ENCODE assay signal across 8 cellular contexts in the genomic region with DNA sequence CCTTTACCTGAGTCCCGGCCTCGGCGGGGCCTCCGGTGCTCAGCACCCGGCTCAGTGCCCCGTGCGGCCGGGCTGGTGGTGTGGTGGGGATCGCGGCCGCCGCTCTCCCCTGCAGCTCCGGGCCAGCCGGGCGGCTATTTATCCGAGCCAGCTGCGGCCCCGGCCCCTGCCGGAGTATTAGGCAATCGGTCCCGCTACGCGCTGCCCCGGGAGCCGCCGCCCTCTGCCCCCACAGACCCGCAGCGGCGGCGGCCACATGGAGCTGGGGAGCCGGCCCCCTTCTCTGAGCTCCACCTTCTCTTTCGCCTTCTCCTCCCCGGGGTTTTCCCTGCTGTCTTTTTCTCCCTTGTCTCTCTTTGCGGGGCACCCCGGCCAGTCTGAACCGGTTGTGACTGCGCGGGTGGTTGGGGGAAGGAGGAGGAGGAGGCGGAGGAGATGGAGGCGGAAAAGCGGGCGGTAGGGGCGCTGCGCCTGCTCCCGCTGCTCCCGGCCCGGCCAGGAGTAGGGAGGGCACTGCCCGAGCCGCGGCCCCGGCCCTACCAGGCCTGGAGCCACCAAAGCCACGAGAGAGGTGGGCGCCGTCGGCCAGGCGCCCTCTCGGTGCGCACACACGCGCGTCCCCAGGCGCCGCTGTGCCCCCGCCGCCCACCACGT. TPM values are rescaled to one million over a fixed set of nuclear protein-coding genes. Genes with fewer than 3 reads are reported as not detected.
DNase-seq lines count a peak whose midpoint lies in the region; ATAC-seq and TF ChIP-seq lines count a peak whose summit lies in the region.

A gene with protein sequence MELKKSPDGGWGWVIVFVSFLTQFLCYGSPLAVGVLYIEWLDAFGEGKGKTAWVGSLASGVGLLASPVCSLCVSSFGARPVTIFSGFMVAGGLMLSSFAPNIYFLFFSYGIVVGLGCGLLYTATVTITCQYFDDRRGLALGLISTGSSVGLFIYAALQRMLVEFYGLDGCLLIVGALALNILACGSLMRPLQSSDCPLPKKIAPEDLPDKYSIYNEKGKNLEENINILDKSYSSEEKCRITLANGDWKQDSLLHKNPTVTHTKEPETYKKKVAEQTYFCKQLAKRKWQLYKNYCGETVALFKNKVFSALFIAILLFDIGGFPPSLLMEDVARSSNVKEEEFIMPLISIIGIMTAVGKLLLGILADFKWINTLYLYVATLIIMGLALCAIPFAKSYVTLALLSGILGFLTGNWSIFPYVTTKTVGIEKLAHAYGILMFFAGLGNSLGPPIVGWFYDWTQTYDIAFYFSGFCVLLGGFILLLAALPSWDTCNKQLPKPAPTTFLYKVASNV (minus strand): TSS at position 379 of the 654 bp plus-strand sequence. CDS start 25,559 bp downstream, outside the sequence.

- no peaks in the 10 kb centered on the region for H3K9me3 ChIP-seq in SK-N-MC (ENCODE audit: low read depth, low read length)

- peak; percentile 30 for TF ChIP-seq CTCF in GM12865 (IDR thresholded peaks at IDR 0.05; ENCODE audit: insufficient read depth, low read depth, low read length, missing control alignments)

- H3K4me3 ChIP-seq in GM12865 (ENCODE audit: low read depth, low read length) (peak within 1 kb of the TSS; percentile 65), SK-N-MC (peak within 1 kb of the TSS; percentile 71)

- intact Hi-C loops in left colon (cut with DNase I, micrococcal nuclease): no loop called here

- ATAC-seq in GM21447 (IDR thresholded peaks at IDR 0.05; ENCODE audit: unreplicated experiment) (peak; percentile 87), left colon (peak; percentile 86)

- peak; percentile 83 for DNase-seq in GM12865 (ENCODE audit: low read depth)
- DNase-seq in HS-27A (ENCODE audit: low read depth): peak; percentile 12
- DNase-seq in SK-N-MC (ENCODE audit: low read depth, low spot score): no peak
- peak; percentile 78 for DNase-seq in cerebellum (ENCODE audit: low spot score)
- DNase-seq in left colon: peak; percentile 75 to 80
- peak; percentile 27 to 30 for DNase-seq in stimulated activated CD4-positive, alpha-beta T cell treated with anti-CD3 and anti-CD28 coated beads, Interleukin-2, amount 100 ng/mL, for 48 hours
- DNase-seq in T-helper 9 cell: no peak

- no peak within 1 kb of the TSS for H3K9ac ChIP-seq in SK-N-MC (ENCODE audit: insufficient read length)

- H3K36me3 ChIP-seq in SK-N-MC (ENCODE audit: insufficient read depth, low read length): no peaks in the 10 kb centered on the region

- H3K27ac ChIP-seq in SK-N-MC: no peak within 1 kb of the TSS

RNA-seq across cellular contexts. Expression of the gene that starts here (rescaled TPM):
- total RNA-seq in cerebellum (19.9 TPM), left colon (10 to 100 TPM; 22.9 to 42.3 TPM)

Comparison
In these comparisons a context has a peak if more than half of its experiments do, and no peak if none do; other contexts are left out.
1. DNase-seq: peak in GM12865 (single experiment), HS-27A (single experiment), cerebellum (single experiment), left colon (2 of 2) and stimulated activated CD4-positive, alpha-beta T cell treated with anti-CD3 and anti-CD28 coated beads, Interleukin-2, amount 100 ng/mL, for 48 hours (2 of 2); none in SK-N-MC (single experiment) and T-helper 9 cell (single experiment).